In the genomic region with DNA sequence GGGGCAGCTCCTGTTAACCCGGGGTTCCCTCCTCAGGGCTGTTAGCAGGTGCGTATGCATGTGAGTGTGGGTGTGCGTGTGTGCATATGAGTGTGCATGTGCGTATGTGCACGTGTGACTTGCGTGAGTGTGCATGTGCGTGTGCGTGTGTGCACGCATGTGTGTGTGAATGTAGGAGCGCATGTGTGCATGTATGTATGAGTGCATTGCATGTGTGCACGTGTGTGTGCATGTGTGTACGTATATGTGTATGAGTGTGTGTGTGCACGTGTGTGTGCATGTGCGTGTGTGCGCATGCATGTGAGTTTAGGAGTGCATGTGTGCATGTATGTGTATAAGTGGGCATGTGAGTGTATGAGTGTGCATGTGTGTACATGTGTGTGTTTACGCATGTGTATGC, we compare ENCODE assay signal across 22 cellular contexts. TPM values are rescaled to one million over a fixed set of nuclear protein-coding genes. Genes with fewer than 3 reads are reported as not detected.
A peak's percentile ranks its signal among the peaks of the same experiment; 100 is the strongest.
DNase-seq lines count a peak whose midpoint lies in the region; ATAC-seq and TF ChIP-seq lines count a peak whose summit lies in the region.
"Had no signal": no experiment of that assay in that cellular context is flagged by ENCODE, and none has a peak within 500 bp of the region (broad histone marks: within the 10 kb centered on the region; RNA-seq: fewer than 3 reads in every experiment).

No MANE protein-coding gene starts in this region.

- no peak for ATAC-seq in activated CD4-positive, alpha-beta T cell treated with anti-CD3 and anti-CD28 coated beads for 36 hours
- ATAC-seq in T-helper 17 cell (no peak), memory B cell (ENCODE audit: low read depth) (no peak), HG03442 (IDR thresholded peaks at IDR 0.05; ENCODE audit: unreplicated experiment) (no peak)
- ATAC-seq: upper lobe of right lung had no signal

- TF ChIP-seq CTCF in spleen (IDR thresholded peaks at IDR 0.05 in 8 of 11, conservative IDR thresholded peaks at IDR 0.05 in 3 of 11) = no peak
- no peak for TF ChIP-seq CTCF in coronary artery (IDR thresholded peaks at IDR 0.05)

- CTCF ChIA-PET in activated CD4-positive, alpha-beta T cell treated with anti-CD3 and anti-CD28 coated beads for 36 hours (lab: Charles Lee) = no interaction called here

- H3K9me3 ChIP-seq in T-helper 17 cell (ENCODE audit: control insufficient read depth, low read length, poor library complexity, severe bottlenecking) (no peaks in the 10 kb centered on the region), spleen (no peaks in the 10 kb centered on the region)
- H3K9me3 ChIP-seq: BE2C, upper lobe of right lung had no signal

- no peak for TF ChIP-seq POLR2A in spleen (IDR thresholded peaks at IDR 0.05)

- POLR2A ChIA-PET in activated CD4-positive, alpha-beta T cell treated with anti-CD3 and anti-CD28 coated beads for 36 hours (lab: Charles Lee) = interaction anchor here (0.6 kb wide), 1 partner anchor 22 kb away, joined by 5 read pairs; no protein-coding TSS in a partner anchor

- H3K27me3 ChIP-seq in spleen (replicated peaks in 1 of 7) = no peaks in the 10 kb centered on the region
- H3K27me3 ChIP-seq: BE2C, upper lobe of right lung had no signal

- no peak overlapping the region for H3K4me3 Mint-ChIP-seq in activated CD4-positive, alpha-beta T cell treated with anti-CD3 and anti-CD28 coated beads for 36 hours
- H3K4me3 Mint-ChIP-seq in T-helper 17 cell (peak overlapping the region; percentile 1), memory B cell (no peak overlapping the region)
- H3K4me3 Mint-ChIP-seq in T-helper 2 cell treated with Interferon-gamma antibody and Interleukin-4, amounts not matched to agents 5 μg/mL and 100 μg/mL, for 36 hours = no peak overlapping the region
- H3K4me3 Mint-ChIP-seq: central memory CD8-positive, alpha-beta T cell had no signal

- H3K4me3 ChIP-seq in spleen = no peak overlapping the region
- H3K4me3 ChIP-seq in coronary artery = no peak overlapping the region
- H3K4me3 ChIP-seq: lung, upper lobe of right lung had no signal

- DNase-seq in activated CD4-positive, alpha-beta T cell treated with anti-CD3 and anti-CD28 coated beads for 36 hours = no peak
- no peak for DNase-seq in activated CD4-positive, alpha-beta T cell treated with anti-CD3 and anti-CD28 coated beads for 4 hours
- no peak for DNase-seq in T-helper 17 cell
- DNase-seq in memory B cell (ENCODE audit: low spot score in 2 of 2) = no peak
- peak; percentile 61 for DNase-seq in spleen
- DNase-seq in T-helper 2 cell treated with Interferon-gamma antibody and Interleukin-4, amounts not matched to agents 5 μg/mL and 100 μg/mL, for 36 hours (ENCODE audit: low spot score) = no peak
- no peak for DNase-seq in coronary artery (ENCODE audit: low spot score)
- DNase-seq: 8988T; activated gamma-delta T cell treated with Interleukin-2 at 50 U/mL for 16 hours; anterior cingulate cortex; BE2C; erythroblast; foreskin melanocyte; hippocampal formation; NCI-H1417; NCI-H524 treated with DMSO at 0.1 percent for 48 hours; small intestine; stimulated activated CD4-positive, alpha-beta T cell treated with anti-CD3 and anti-CD28 coated beads, Interleukin-2, amount 100 ng/mL, for 48 hours; upper lobe of right lung had no signal

- peak overlapping the region; percentile 49 for H3K27ac Mint-ChIP-seq in activated CD4-positive, alpha-beta T cell treated with anti-CD3 and anti-CD28 coated beads for 36 hours
- H3K27ac Mint-ChIP-seq in T-helper 17 cell (peak overlapping the region; percentile 21), memory B cell (peak overlapping the region; percentile 66)
- H3K27ac Mint-ChIP-seq in T-helper 2 cell treated with Interferon-gamma antibody and Interleukin-4, amounts not matched to agents 5 μg/mL and 100 μg/mL, for 36 hours = no peak overlapping the region

- 92 to 97% (median 95%) methylated on average over 16 of the region's 16 CpGs for WGBS in spleen, 5 donors

- no peaks in the 10 kb centered on the region for H3K36me3 Mint-ChIP-seq in activated CD4-positive, alpha-beta T cell treated with anti-CD3 and anti-CD28 coated beads for 36 hours (ENCODE audit: low read depth)
- H3K36me3 Mint-ChIP-seq in T-helper 17 cell (ENCODE audit: low read depth) = no peaks in the 10 kb centered on the region
- no peaks in the 10 kb centered on the region for H3K36me3 Mint-ChIP-seq in memory B cell
- no peaks in the 10 kb centered on the region for H3K36me3 Mint-ChIP-seq in T-helper 2 cell treated with Interferon-gamma antibody and Interleukin-4, amounts not matched to agents 5 μg/mL and 100 μg/mL, for 36 hours (ENCODE audit: low read depth)

- H3K27ac ChIP-seq in spleen (no peak overlapping the region), coronary artery (no peak overlapping the region)
- H3K27ac ChIP-seq: upper lobe of right lung had no signal

- no peaks in the 10 kb centered on the region for H3K27me3 Mint-ChIP-seq in activated CD4-positive, alpha-beta T cell treated with anti-CD3 and anti-CD28 coated beads for 36 hours
- H3K27me3 Mint-ChIP-seq in T-helper 17 cell = no peaks in the 10 kb centered on the region
- H3K27me3 Mint-ChIP-seq in memory B cell = no peaks in the 10 kb centered on the region
- no peaks in the 10 kb centered on the region for H3K27me3 Mint-ChIP-seq in T-helper 2 cell treated with Interferon-gamma antibody and Interleukin-4, amounts not matched to agents 5 μg/mL and 100 μg/mL, for 36 hours (ENCODE audit: low read depth)
- H3K27me3 Mint-ChIP-seq: central memory CD8-positive, alpha-beta T cell had no signal

- H3K9me3 Mint-ChIP-seq in activated CD4-positive, alpha-beta T cell treated with anti-CD3 and anti-CD28 coated beads for 36 hours (ENCODE audit: low read depth) = no peaks in the 10 kb centered on the region
- no peaks in the 10 kb centered on the region for H3K9me3 Mint-ChIP-seq in memory B cell
- no peaks in the 10 kb centered on the region for H3K9me3 Mint-ChIP-seq in T-helper 2 cell treated with Interferon-gamma antibody and Interleukin-4, amounts not matched to agents 5 μg/mL and 100 μg/mL, for 36 hours
- H3K9me3 Mint-ChIP-seq: central memory CD8-positive, alpha-beta T cell had no signal

- H3K4me1 ChIP-seq in spleen = peaks cover 14 to 81% (median 61%) of the 10 kb centered on the region in 6 donors

- peaks cover 22% of the 10 kb centered on the region for H3K4me1 Mint-ChIP-seq in activated CD4-positive, alpha-beta T cell treated with anti-CD3 and anti-CD28 coated beads for 36 hours
- H3K4me1 Mint-ChIP-seq in T-helper 17 cell = peaks cover 21% of the 10 kb centered on the region
- H3K4me1 Mint-ChIP-seq in memory B cell = peaks cover 22% of the 10 kb centered on the region
- peaks cover 17% of the 10 kb centered on the region for H3K4me1 Mint-ChIP-seq in T-helper 2 cell treated with Interferon-gamma antibody and Interleukin-4, amounts not matched to agents 5 μg/mL and 100 μg/mL, for 36 hours (ENCODE audit: low read depth)

- intact Hi-C loops in activated CD4-positive, alpha-beta T cell treated with anti-CD3 and anti-CD28 coated beads for 36 hours (cut with DNase I, micrococcal nuclease) = no loop called here
- intact Hi-C loops in spleen (cut with DNase I; ENCODE audit: low total_unique reads) = no loop called here

- H3K36me3 ChIP-seq in spleen = no peaks in the 10 kb centered on the region
- H3K36me3 ChIP-seq: BE2C, upper lobe of right lung had no signal

RNA-seq across cellular contexts. Expression of a gene that starts 44.8 kb away (rescaled TPM):
- total RNA-seq in activated CD4-positive, alpha-beta T cell treated with anti-CD3 and anti-CD28 coated beads for 36 hours = 1 to 10 TPM; 2.4 to 2.9 TPM
- total RNA-seq in T-helper 17 cell (10 to 100 TPM; 15.7 to 16.7 TPM), spleen (10 to 100 TPM; 24.8 to 41.7 (median 28.1) TPM)
- polyA plus RNA-seq in spleen = 10 to 100 TPM; 22.5 to 50.0 (median 27.8) TPM

Comparison
In these comparisons a context has a peak if more than half of its experiments do, and no peak if none do; other contexts are left out.
1. RNA of a gene that starts 44.8 kb away (total RNA-seq): 24.8 to 41.7 TPM in spleen and 15.7 to 16.7 TPM in T-helper 17 cell; 2.4 to 2.9 TPM in activated CD4-positive, alpha-beta T cell treated with anti-CD3 and anti-CD28 coated beads for 36 hours; every median in the first group is over 4 times any median in the second.